In genomic region chr4:151015458-151016344, GRCh38 we compare ENCODE assay signal across 8 cellular contexts. TPM values are rescaled to one million over a fixed set of nuclear protein-coding genes. Genes with fewer than 3 reads are reported as not detected.
A peak's percentile ranks its signal among the peaks of the same experiment; 100 is the strongest.
DNase-seq lines count a peak whose midpoint lies in the region; ATAC-seq and TF ChIP-seq lines count a peak whose summit lies in the region.

No MANE protein-coding gene starts in this region.

- peak overlapping the region; percentile 82 for H3K27ac Mint-ChIP-seq in Calu3 (ENCODE audit: unreplicated experiment)

- CTCF ChIA-PET in Calu3 (lab: Charles Lee) = no interaction called here

- no peaks in the 10 kb centered on the region for H3K27me3 Mint-ChIP-seq in Calu3 (ENCODE audit: unreplicated experiment)

- peak overlapping the region; percentile 85 for H3K4me3 Mint-ChIP-seq in Calu3 (ENCODE audit: low read depth, unreplicated experiment)

- TF ChIP-seq CTCF in Calu3 (IDR thresholded peaks at IDR 0.05; ENCODE audit: unreplicated experiment) (no peak), epithelial cell of esophagus (IDR thresholded peaks at IDR 0.05; ENCODE audit: insufficient read depth, low read depth, low read length, missing control alignments) (no peak), mucosa of descending colon (IDR thresholded peaks at IDR 0.05) (no peak)

- H3K9me3 ChIP-seq in mucosa of descending colon = no peaks in the 10 kb centered on the region

- H3K9me3 Mint-ChIP-seq in Calu3 (ENCODE audit: low read depth, unreplicated experiment) = no peaks in the 10 kb centered on the region

- ATAC-seq in GM21381 (IDR thresholded peaks at IDR 0.05; ENCODE audit: unreplicated experiment) (peak; percentile 75), mucosa of descending colon (peak; percentile 89)

- peaks cover 44% of the 10 kb centered on the region for H3K36me3 Mint-ChIP-seq in Calu3 (ENCODE audit: insufficient read depth, unreplicated experiment)

- intact Hi-C loops in Calu3 (cut with micrococcal nuclease; ENCODE audit: unreplicated experiment) = loop anchor here (2.0 kb wide), 1 partner anchor 85 kb away; no protein-coding TSS in a partner anchor
- intact Hi-C loops in mucosa of descending colon (cut with DNase I, micrococcal nuclease) = no loop called here

- no TSS peak for BruUV-seq in Calu3 (replicated peaks; lab: Mats Ljungman, UMichigan)

- H3K4me3 ChIP-seq in epithelial cell of esophagus (ENCODE audit: low read length) = peak overlapping the region; percentile 82
- H3K4me3 ChIP-seq in mucosa of descending colon = peak overlapping the region; percentile 96

- peaks cover 17% of the 10 kb centered on the region for H3K4me1 ChIP-seq in mucosa of descending colon (ENCODE audit: low read depth)

- no peaks in the 10 kb centered on the region for H3K4me1 Mint-ChIP-seq in Calu3 (ENCODE audit: low read depth, unreplicated experiment)

- H3K36me3 ChIP-seq in mucosa of descending colon (ENCODE audit: low read depth) = no peaks in the 10 kb centered on the region

- DNase-seq in Calu3 (peak; percentile 79), HT1080 (ENCODE audit: low read depth) (peak; percentile 66), NOMO-1 treated with DMSO at 0.1 percent for 48 hours (lab: John Stamatoyannopoulos, UW; ENCODE audit: unreplicated experiment) (peak; percentile 55), epithelial cell of esophagus (ENCODE audit: low read depth) (peak; percentile 93), mucosa of descending colon (peak; percentile 81 to 89 (median 88))
- DNase-seq in activated CD8-positive, alpha-beta memory T cell treated with anti-CD3 and anti-CD28 coated beads, Interleukin-2, amount 50 U/mL, for 48 hours = peak; percentile 90
- peak; percentile 46 to 57 for DNase-seq in stimulated activated CD8-positive, alpha-beta memory T cell treated with anti-CD3 and anti-CD28 coated beads, Interleukin-4, amount 100 ng/mL, for 1 hour (ENCODE audit: low read depth in 2 of 2, low spot score in 1 of 2)

RNA-seq across cellular contexts. Expression of gene LRBA, which starts 0.6 kb away (rescaled TPM):
- total RNA-seq in Calu3 (2022) (42.7 and 49.0 TPM in 2 replicates), mucosa of descending colon (10 to 100 TPM; 69.8 to 98.4 (median 76.2) TPM)
- total RNA-seq in HT1080 (2014; rRNA removed; shearing (Covaris generic)) = 22.7 and 23.0 TPM in 2 replicates
- 14.3 and 17.4 TPM in 2 replicates for polyA plus RNA-seq in HT1080 (2015; cell fraction: cytosol; rRNA removed)
- polyA plus RNA-seq in HT1080 (2015; cell fraction: nucleus; rRNA removed) = 51.1 and 57.1 TPM in 2 replicates

Comparison
In these comparisons a context has a peak if more than half of its experiments do, and no peak if none do; other contexts are left out.
1. Peak in every context shown above with its lines: DNase-seq, ATAC-seq and H3K4me3 ChIP-seq.